23 cellular contexts compared by ENCODE assay signal in genomic region chr19:47680858-47681332, GRCh38. TPM values are rescaled to one million over a fixed set of nuclear protein-coding genes. Genes with fewer than 3 reads are reported as not detected.
"Had no signal": no experiment of that assay in that cellular context is flagged by ENCODE, and none has a peak within 500 bp of the region (broad histone marks: within the 10 kb centered on the region; RNA-seq: fewer than 3 reads in every experiment).

No MANE protein-coding gene starts in this region.

- H3K27me3 Mint-ChIP-seq: activated naive CD8-positive, alpha-beta T cell treated with anti-CD3 and anti-CD28 coated beads, Interleukin-2, amount 50 U/mL, for 24 hours; dendritic cell treated with granulocyte-macrophage colony-stimulating factor and Interleukin-4, amounts not matched to agents 40 ng/mL and 50 ng/mL, for 4 days; naive thymus-derived CD8-positive, alpha-beta T cell had no signal

- H3K4me3 Mint-ChIP-seq: activated CD8-positive, alpha-beta T cell treated with anti-CD3 and anti-CD28 coated beads, Interleukin-2, amount 10 ng/mL, durations not matched to agents 7 days and 5 days; activated naive CD8-positive, alpha-beta T cell treated with anti-CD3 and anti-CD28 coated beads, Interleukin-2, amount 50 U/mL, for 24 hours; activated T-helper 1 cell treated with anti-CD3 and anti-CD28 coated beads, Interleukin-12 subunit alpha, Interleukin-12 subunit beta, Interleukin-2, Interleukin-4 antibody, amounts not matched to agents 30 ng/mL and 10 ng/mL and 1 ng/mL, durations not matched to agents 14 hours and 24 hours and 36 hours; dendritic cell treated with granulocyte-macrophage colony-stimulating factor and Interleukin-4, amounts not matched to agents 40 ng/mL and 50 ng/mL, for 4 days; mesothelial cell of epicardium; naive thymus-derived CD8-positive, alpha-beta T cell; neural progenitor cell; T-helper 2 cell treated with Interferon-gamma antibody and Interleukin-4, amounts not matched to agents 5 μg/mL and 100 μg/mL, for 36 hours had no signal

- H3K27ac ChIP-seq: esophagus squamous epithelium, heart right ventricle, lower lobe of right lung, neural progenitor cell, ovary, prostate gland, vagina, WERI-Rb-1 had no signal

- H3K27me3 ChIP-seq: esophagus squamous epithelium, heart right ventricle, neural progenitor cell, ovary, vagina had no signal

- H3K9me3 Mint-ChIP-seq: activated naive CD8-positive, alpha-beta T cell treated with anti-CD3 and anti-CD28 coated beads, Interleukin-2, amount 50 U/mL, for 24 hours; activated T-helper 1 cell treated with anti-CD3 and anti-CD28 coated beads, Interleukin-12 subunit alpha, Interleukin-12 subunit beta, Interleukin-2, Interleukin-4 antibody, amounts not matched to agents 30 ng/mL and 10 ng/mL and 1 ng/mL, durations not matched to agents 14 hours and 24 hours and 36 hours; dendritic cell treated with granulocyte-macrophage colony-stimulating factor and Interleukin-4, amounts not matched to agents 40 ng/mL and 50 ng/mL, for 4 days; mesothelial cell of epicardium; naive thymus-derived CD8-positive, alpha-beta T cell; neural progenitor cell; T-helper 2 cell treated with Interferon-gamma antibody and Interleukin-4, amounts not matched to agents 5 μg/mL and 100 μg/mL, for 36 hours had no signal

- ATAC-seq: activated CD8-positive, alpha-beta T cell treated with anti-CD3 and anti-CD28 coated beads, Interleukin-2, amount 10 ng/mL, durations not matched to agents 7 days and 5 days; activated naive CD8-positive, alpha-beta T cell treated with anti-CD3 and anti-CD28 coated beads, Interleukin-2, amount 50 U/mL, for 24 hours; left colon; naive thymus-derived CD8-positive, alpha-beta T cell had no signal

- H3K9me3 ChIP-seq: esophagus squamous epithelium, heart right ventricle, lower lobe of right lung, ovary, prostate gland, vagina had no signal

- H3K4me1 ChIP-seq: esophagus squamous epithelium, heart right ventricle, lower lobe of right lung, neural progenitor cell, prostate gland, vagina had no signal

- H3K4me3 ChIP-seq: esophagus squamous epithelium, heart right ventricle, lower lobe of right lung, neural progenitor cell, ovary, prostate gland, vagina had no signal

- H3K36me3 ChIP-seq: neural progenitor cell, ovary had no signal

- DNase-seq: activated CD4-positive, alpha-beta T cell treated with anti-CD3 and anti-CD28 coated beads for 1 hour; activated CD4-positive, alpha-beta T cell treated with anti-CD3 and anti-CD28 coated beads, Interleukin-2, amount 50 U/mL, for 1 hour; activated CD8-positive, alpha-beta T cell treated with anti-CD3 and anti-CD28 coated beads, Interleukin-2, amount 10 ng/mL, durations not matched to agents 7 days and 5 days; activated gamma-delta T cell; activated naive CD4-positive, alpha-beta T cell treated with anti-CD3 and anti-CD28 coated beads, Interleukin-2, amount 50 U/mL, for 16 hours; activated naive CD8-positive, alpha-beta T cell treated with anti-CD3 and anti-CD28 coated beads, Interleukin-2, amount 50 U/mL, for 24 hours; effector CD4-positive, alpha-beta T cell; esophagus squamous epithelium; heart right ventricle; left colon; lower lobe of right lung; naive thymus-derived CD8-positive, alpha-beta T cell; ovary; stimulated activated CD4-positive, alpha-beta T cell treated with anti-CD3 and anti-CD28 coated beads, Interleukin-4, amount 100 ng/mL, for 4 hours; trophoblast cell; WERI-Rb-1 had no signal

- H3K4me1 Mint-ChIP-seq: activated naive CD8-positive, alpha-beta T cell treated with anti-CD3 and anti-CD28 coated beads, Interleukin-2, amount 50 U/mL, for 24 hours; mesothelial cell of epicardium; neural progenitor cell had no signal

- H3K27ac Mint-ChIP-seq: activated CD8-positive, alpha-beta T cell treated with anti-CD3 and anti-CD28 coated beads, Interleukin-2, amount 10 ng/mL, durations not matched to agents 7 days and 5 days; activated naive CD8-positive, alpha-beta T cell treated with anti-CD3 and anti-CD28 coated beads, Interleukin-2, amount 50 U/mL, for 24 hours; activated T-helper 1 cell treated with anti-CD3 and anti-CD28 coated beads, Interleukin-12 subunit alpha, Interleukin-12 subunit beta, Interleukin-2, Interleukin-4 antibody, amounts not matched to agents 30 ng/mL and 10 ng/mL and 1 ng/mL, durations not matched to agents 14 hours and 24 hours and 36 hours; dendritic cell treated with granulocyte-macrophage colony-stimulating factor and Interleukin-4, amounts not matched to agents 40 ng/mL and 50 ng/mL, for 4 days; naive thymus-derived CD8-positive, alpha-beta T cell had no signal

RNA-seq across cellular contexts. Expression of gene EHD2, which starts 32.3 kb away (rescaled TPM):
- total RNA-seq: naive thymus-derived CD8-positive, alpha-beta T cell had no signal
